In the genomic region with DNA sequence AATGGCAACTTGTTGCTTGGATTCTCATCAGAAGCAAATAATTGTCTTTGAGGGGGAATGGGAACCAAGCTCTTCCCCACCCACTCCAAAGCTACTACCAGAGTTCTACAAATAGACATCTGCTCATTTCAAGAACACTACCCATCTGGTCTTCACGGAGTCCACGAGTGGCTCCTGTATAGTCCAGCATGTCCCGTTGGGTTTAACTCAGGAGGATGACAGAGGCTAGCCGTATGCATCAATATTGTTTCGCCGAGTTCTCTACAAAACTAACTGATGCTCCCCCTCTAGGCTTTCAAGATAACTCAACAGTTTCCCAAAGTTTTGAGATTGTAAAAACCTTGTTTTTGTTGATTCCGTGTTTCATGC, we compare ENCODE assay signal across 8 cellular contexts. TPM values are rescaled to one million over a fixed set of nuclear protein-coding genes. Genes with fewer than 3 reads are reported as not detected.
DNase-seq lines count a peak whose midpoint lies in the region; ATAC-seq and TF ChIP-seq lines count a peak whose summit lies in the region.

No MANE protein-coding gene starts in this region.

- POLR2A ChIA-PET in activated CD4-positive, alpha-beta memory T cell treated with anti-CD3 and anti-CD28 coated beads, Interleukin-2, amount 10 ng/mL, durations not matched to agents 7 days and 5 days (lab: Charles Lee), result interaction anchor here (1.0 to 2.7 kb wide), 16 partner anchors 12 to 361 kb away, joined by 3 to 25 read pairs (median 6); partner anchors contain the start of genes NSRP1 and TMIGD1

- TF ChIP-seq CTCF in H9 (conservative IDR thresholded peaks at IDR 0.05), result no peak

- no peak overlapping the region for H3K9ac ChIP-seq in H9 (ENCODE audit: extremely low read depth, insufficient read length, low read length)

- H3K4ac ChIP-seq in H9 (ENCODE audit: low read depth, low read length), result no peak overlapping the region

- no peak overlapping the region for H2BK5ac ChIP-seq in H9 (ENCODE audit: insufficient read length, low read length)

- H3K27ac Mint-ChIP-seq in H9, result peak overlapping the region in 1 of 3 experiments; percentile 68; a peak in 2 of 7 replicates
- H3K27ac Mint-ChIP-seq in activated CD4-positive, alpha-beta memory T cell treated with anti-CD3 and anti-CD28 coated beads, Interleukin-2, amount 10 ng/mL, durations not matched to agents 7 days and 5 days, result no peak overlapping the region
- H3K27ac Mint-ChIP-seq in stimulated activated memory B cell treated with anti-CD40 and anti-IgM and Interleukin-4, amounts not matched to agents 10 μg/mL and 1 μg/mL and 100 μg/mL, for 72 hours, result peak overlapping the region; percentile 66

- no peak overlapping the region for H2AFZ ChIP-seq in H9 (ENCODE audit: low read length)

- H3K14ac ChIP-seq in H9 (ENCODE audit: insufficient read depth, low read length), result no peak overlapping the region

- no peaks in the 10 kb centered on the region for H3K9me3 Mint-ChIP-seq in H9
- H3K9me3 Mint-ChIP-seq in activated CD4-positive, alpha-beta memory T cell treated with anti-CD3 and anti-CD28 coated beads, Interleukin-2, amount 10 ng/mL, durations not matched to agents 7 days and 5 days, result no peaks in the 10 kb centered on the region
- H3K9me3 Mint-ChIP-seq in stimulated activated memory B cell treated with anti-CD40 and anti-IgM and Interleukin-4, amounts not matched to agents 10 μg/mL and 1 μg/mL and 100 μg/mL, for 72 hours, result peaks cover 3% of the 10 kb centered on the region

- H3K4me1 ChIP-seq in H9 (ENCODE audit: insufficient read depth, low read length), result no peaks in the 10 kb centered on the region

- no peak for DNase-seq in H9
- no peak for DNase-seq in activated CD4-positive, alpha-beta memory T cell treated with anti-CD3 and anti-CD28 coated beads, Interleukin-2, amount 10 ng/mL, durations not matched to agents 7 days and 5 days
- DNase-seq in iPS-NIHi11 (ENCODE audit: low spot score), result no peak
- DNase-seq in activated CD8-positive, alpha-beta memory T cell treated with anti-CD3 and anti-CD28 coated beads, Interleukin-2, amount 50 U/mL, for 4 hours, result no peak
- DNase-seq in NCI-H2081 (lab: John Stamatoyannopoulos, UW), result no peak
- DNase-seq in LoVo (ENCODE audit: low spot score), result no peak

- CTCF ChIA-PET in activated CD4-positive, alpha-beta memory T cell treated with anti-CD3 and anti-CD28 coated beads, Interleukin-2, amount 10 ng/mL, durations not matched to agents 7 days and 5 days (lab: Charles Lee), result interaction anchor here (1.1 to 2.3 kb wide), 6 partner anchors 13 to 188 kb away, joined by 4 to 33 read pairs (median 4); no protein-coding TSS in a partner anchor

- H4K5ac ChIP-seq in H9 (ENCODE audit: insufficient read length, low read depth, low read length), result no peak overlapping the region

- H4K8ac ChIP-seq in H9 (replicated peaks; ENCODE audit: insufficient read length, low read depth, low read length), result no peak overlapping the region

- H4K91ac ChIP-seq in H9 (ENCODE audit: insufficient read length, low read depth, low read length), result no peak overlapping the region

- peaks cover 2 to 10% (median 9%) of the 10 kb centered on the region in 3 experiments for H3K36me3 Mint-ChIP-seq in H9 (ENCODE audit: insufficient read depth in 1 of 3, low read depth in 3 of 3)
- peaks cover 13% of the 10 kb centered on the region for H3K36me3 Mint-ChIP-seq in activated CD4-positive, alpha-beta memory T cell treated with anti-CD3 and anti-CD28 coated beads, Interleukin-2, amount 10 ng/mL, durations not matched to agents 7 days and 5 days (ENCODE audit: low read depth)
- peaks cover 4% of the 10 kb centered on the region for H3K36me3 Mint-ChIP-seq in stimulated activated memory B cell treated with anti-CD40 and anti-IgM and Interleukin-4, amounts not matched to agents 10 μg/mL and 1 μg/mL and 100 μg/mL, for 72 hours

- H3K27ac ChIP-seq in H9 (ENCODE audit: insufficient read length, low read depth, low read length), result no peak overlapping the region

- peak overlapping the region; percentile 13 for H3K4me2 ChIP-seq in H9 (ENCODE audit: insufficient read depth, insufficient read length, low read length)

- H3K27me3 ChIP-seq in H9 (ENCODE audit: insufficient read depth, low read length), result no peaks in the 10 kb centered on the region

- H3K23me2 ChIP-seq in H9 (ENCODE audit: insufficient read length, low read depth, low read length, poor library complexity, severe bottlenecking), result peaks cover 5% of the 10 kb centered on the region

- WGBS in H9 (ENCODE audit: extremely low coverage, insufficient read length, low lambda C conversion rate), result no CpG with 5 or more reads among the region's 7 CpGs

- no peak overlapping the region for H3K56ac ChIP-seq in H9 (ENCODE audit: insufficient read length, low read depth, low read length)

- no peaks in the 10 kb centered on the region for H4K20me1 ChIP-seq in H9 (ENCODE audit: control insufficient read depth, insufficient read depth, insufficient read length)

- no peak overlapping the region for H2BK15ac ChIP-seq in H9 (ENCODE audit: low read depth, low read length)

- no peak overlapping the region for H2AK5ac ChIP-seq in H9 (ENCODE audit: insufficient read length, low read length)

- H3K18ac ChIP-seq in H9 (ENCODE audit: insufficient read length, low read depth, low read length), result no peak overlapping the region

- H3K4me3 Mint-ChIP-seq in H9, result peak overlapping the region; percentile 66 to 78
- H3K4me3 Mint-ChIP-seq in activated CD4-positive, alpha-beta memory T cell treated with anti-CD3 and anti-CD28 coated beads, Interleukin-2, amount 10 ng/mL, durations not matched to agents 7 days and 5 days, result peak overlapping the region; percentile 62
- peak overlapping the region; percentile 75 for H3K4me3 Mint-ChIP-seq in stimulated activated memory B cell treated with anti-CD40 and anti-IgM and Interleukin-4, amounts not matched to agents 10 μg/mL and 1 μg/mL and 100 μg/mL, for 72 hours

- H2BK20ac ChIP-seq in H9 (ENCODE audit: low read depth, low read length, poor library complexity, severe bottlenecking), result no peak overlapping the region

- H3K9me3 ChIP-seq in H9 (ENCODE audit: control insufficient read depth, low read depth, low read length), result no peaks in the 10 kb centered on the region

- H3T11ph ChIP-seq in H9 (ENCODE audit: low read length), result no peak overlapping the region

- peaks cover 3% of the 10 kb centered on the region; the same call in 1 of the 2 replicates for H3K79me2 ChIP-seq in H9 (ENCODE audit: insufficient read depth, low read length)

- H3K27me3 Mint-ChIP-seq in H9 (ENCODE audit: low read depth), result peaks cover 10% of the 10 kb centered on the region
- H3K27me3 Mint-ChIP-seq in activated CD4-positive, alpha-beta memory T cell treated with anti-CD3 and anti-CD28 coated beads, Interleukin-2, amount 10 ng/mL, durations not matched to agents 7 days and 5 days, result no peaks in the 10 kb centered on the region
- no peaks in the 10 kb centered on the region for H3K27me3 Mint-ChIP-seq in stimulated activated memory B cell treated with anti-CD40 and anti-IgM and Interleukin-4, amounts not matched to agents 10 μg/mL and 1 μg/mL and 100 μg/mL, for 72 hours

- no peak for ATAC-seq in stimulated activated memory B cell treated with anti-CD40 and anti-IgM and Interleukin-4, amounts not matched to agents 10 μg/mL and 1 μg/mL and 100 μg/mL, for 72 hours

- peaks cover 11 to 15% of the 10 kb centered on the region in 2 experiments for H3K4me1 Mint-ChIP-seq in H9
- peaks cover 22% of the 10 kb centered on the region for H3K4me1 Mint-ChIP-seq in activated CD4-positive, alpha-beta memory T cell treated with anti-CD3 and anti-CD28 coated beads, Interleukin-2, amount 10 ng/mL, durations not matched to agents 7 days and 5 days
- no peaks in the 10 kb centered on the region for H3K4me1 Mint-ChIP-seq in stimulated activated memory B cell treated with anti-CD40 and anti-IgM and Interleukin-4, amounts not matched to agents 10 μg/mL and 1 μg/mL and 100 μg/mL, for 72 hours

- no peak overlapping the region for H3K23ac ChIP-seq in H9 (ENCODE audit: insufficient read length, low read depth, low read length)

- H3K79me1 ChIP-seq in H9 (ENCODE audit: insufficient read depth, low read depth, low read length, poor library complexity, severe bottlenecking), result no peaks in the 10 kb centered on the region

- H3K4me3 ChIP-seq in iPS-11a (ENCODE audit: low read depth, low read length), result peak overlapping the region; percentile 61

- H2BK120ac ChIP-seq in H9 (ENCODE audit: low read depth, low read length, poor library complexity, severe bottlenecking), result no peak overlapping the region

- no peak overlapping the region for H2BK12ac ChIP-seq in H9 (ENCODE audit: insufficient read length, low read depth, low read length)

RNA-seq across cellular contexts. Expression of gene BLMH, which starts 0.7 kb away (rescaled TPM):
- 74.7 and 79.9 TPM in 2 replicates for total RNA-seq in H9 (2021)
- total RNA-seq in activated CD4-positive, alpha-beta memory T cell treated with anti-CD3 and anti-CD28 coated beads, Interleukin-2, amount 10 ng/mL, durations not matched to agents 7 days and 5 days, result 10 to 100 TPM; 47.3 to 52.8 TPM

RNA-seq across cellular contexts. Expression of gene TMIGD1, which starts 41.4 kb away (rescaled TPM):
- not detected in 2 replicates for total RNA-seq in H9 (2021)
- total RNA-seq in activated CD4-positive, alpha-beta memory T cell treated with anti-CD3 and anti-CD28 coated beads, Interleukin-2, amount 10 ng/mL, durations not matched to agents 7 days and 5 days, result not detected

RNA-seq across cellular contexts. Expression of gene SLC6A4, which starts 57.0 kb away (rescaled TPM):
- total RNA-seq in H9 (2021), result 0.02 and 0.44 TPM in 2 replicates
- total RNA-seq in activated CD4-positive, alpha-beta memory T cell treated with anti-CD3 and anti-CD28 coated beads, Interleukin-2, amount 10 ng/mL, durations not matched to agents 7 days and 5 days, result under 1 TPM; 0.13 to 0.18 TPM
